1 cellular context compared by ENCODE assay signal in the genomic region with DNA sequence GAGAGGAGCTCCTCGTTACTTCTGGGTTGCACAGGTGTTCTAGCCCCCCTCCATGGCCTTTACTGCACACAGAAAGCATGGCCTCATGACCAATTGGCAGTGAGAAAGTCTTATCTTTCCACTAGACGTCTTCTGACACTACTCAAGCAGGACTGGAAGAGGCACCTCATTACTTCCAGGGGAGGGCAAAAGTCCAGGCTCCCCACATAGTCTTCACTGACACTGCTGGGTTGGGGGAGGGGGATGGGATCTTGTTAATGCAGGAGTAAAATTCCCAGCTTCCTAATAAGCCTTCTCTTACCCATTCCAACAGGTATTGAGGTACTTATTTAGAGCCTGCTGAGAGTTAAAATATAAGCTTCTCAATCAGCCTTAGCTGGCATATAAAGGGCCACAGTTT.
TF ChIP-seq lines count a peak whose summit lies in the region.

No MANE protein-coding gene starts in this region.

TF ChIP-seq in GM23338, 12 proteins besides CTCF, POLR2A, EP300 and RAD21:
- TF ChIP-seq, protein P1, sequence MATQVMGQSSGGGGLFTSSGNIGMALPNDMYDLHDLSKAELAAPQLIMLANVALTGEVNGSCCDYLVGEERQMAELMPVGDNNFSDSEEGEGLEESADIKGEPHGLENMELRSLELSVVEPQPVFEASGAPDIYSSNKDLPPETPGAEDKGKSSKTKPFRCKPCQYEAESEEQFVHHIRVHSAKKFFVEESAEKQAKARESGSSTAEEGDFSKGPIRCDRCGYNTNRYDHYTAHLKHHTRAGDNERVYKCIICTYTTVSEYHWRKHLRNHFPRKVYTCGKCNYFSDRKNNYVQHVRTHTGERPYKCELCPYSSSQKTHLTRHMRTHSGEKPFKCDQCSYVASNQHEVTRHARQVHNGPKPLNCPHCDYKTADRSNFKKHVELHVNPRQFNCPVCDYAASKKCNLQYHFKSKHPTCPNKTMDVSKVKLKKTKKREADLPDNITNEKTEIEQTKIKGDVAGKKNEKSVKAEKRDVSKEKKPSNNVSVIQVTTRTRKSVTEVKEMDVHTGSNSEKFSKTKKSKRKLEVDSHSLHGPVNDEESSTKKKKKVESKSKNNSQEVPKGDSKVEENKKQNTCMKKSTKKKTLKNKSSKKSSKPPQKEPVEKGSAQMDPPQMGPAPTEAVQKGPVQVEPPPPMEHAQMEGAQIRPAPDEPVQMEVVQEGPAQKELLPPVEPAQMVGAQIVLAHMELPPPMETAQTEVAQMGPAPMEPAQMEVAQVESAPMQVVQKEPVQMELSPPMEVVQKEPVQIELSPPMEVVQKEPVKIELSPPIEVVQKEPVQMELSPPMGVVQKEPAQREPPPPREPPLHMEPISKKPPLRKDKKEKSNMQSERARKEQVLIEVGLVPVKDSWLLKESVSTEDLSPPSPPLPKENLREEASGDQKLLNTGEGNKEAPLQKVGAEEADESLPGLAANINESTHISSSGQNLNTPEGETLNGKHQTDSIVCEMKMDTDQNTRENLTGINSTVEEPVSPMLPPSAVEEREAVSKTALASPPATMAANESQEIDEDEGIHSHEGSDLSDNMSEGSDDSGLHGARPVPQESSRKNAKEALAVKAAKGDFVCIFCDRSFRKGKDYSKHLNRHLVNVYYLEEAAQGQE (IDR thresholded peaks at IDR 0.05; ENCODE audit: unreplicated experiment): no peak
- TF ChIP-seq NANOG (IDR thresholded peaks at IDR 0.05; ENCODE audit: borderline replicate concordance) (no peak), POLR2AphosphoS5 (IDR thresholded peaks at IDR 0.05; ENCODE audit: low read depth) (no peak), CREB1 (CRISPR knock-in tag; IDR thresholded peaks at IDR 0.05; ENCODE audit: low read depth) (no peak), ZNF114 (CRISPR knock-in tag; IDR thresholded peaks at IDR 0.05) (no peak), ZNF331 (CRISPR knock-in tag; IDR thresholded peaks at IDR 0.05; ENCODE audit: low read depth) (no peak), EZH2 (IDR thresholded peaks at IDR 0.05; ENCODE audit: low read depth, unreplicated experiment) (no peak), JUNB (IDR thresholded peaks at IDR 0.05; ENCODE audit: unreplicated experiment) (no peak), STAT1 (IDR thresholded peaks at IDR 0.05; ENCODE audit: unreplicated experiment) (no peak), EZH2phosphoT487 (IDR thresholded peaks at IDR 0.05; ENCODE audit: unreplicated experiment) (no peak)
- TF ChIP-seq, protein P2, sequence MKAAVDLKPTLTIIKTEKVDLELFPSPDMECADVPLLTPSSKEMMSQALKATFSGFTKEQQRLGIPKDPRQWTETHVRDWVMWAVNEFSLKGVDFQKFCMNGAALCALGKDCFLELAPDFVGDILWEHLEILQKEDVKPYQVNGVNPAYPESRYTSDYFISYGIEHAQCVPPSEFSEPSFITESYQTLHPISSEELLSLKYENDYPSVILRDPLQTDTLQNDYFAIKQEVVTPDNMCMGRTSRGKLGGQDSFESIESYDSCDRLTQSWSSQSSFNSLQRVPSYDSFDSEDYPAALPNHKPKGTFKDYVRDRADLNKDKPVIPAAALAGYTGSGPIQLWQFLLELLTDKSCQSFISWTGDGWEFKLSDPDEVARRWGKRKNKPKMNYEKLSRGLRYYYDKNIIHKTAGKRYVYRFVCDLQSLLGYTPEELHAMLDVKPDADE (IDR thresholded peaks at IDR 0.05): no peak
- TF ChIP-seq, protein P3, sequence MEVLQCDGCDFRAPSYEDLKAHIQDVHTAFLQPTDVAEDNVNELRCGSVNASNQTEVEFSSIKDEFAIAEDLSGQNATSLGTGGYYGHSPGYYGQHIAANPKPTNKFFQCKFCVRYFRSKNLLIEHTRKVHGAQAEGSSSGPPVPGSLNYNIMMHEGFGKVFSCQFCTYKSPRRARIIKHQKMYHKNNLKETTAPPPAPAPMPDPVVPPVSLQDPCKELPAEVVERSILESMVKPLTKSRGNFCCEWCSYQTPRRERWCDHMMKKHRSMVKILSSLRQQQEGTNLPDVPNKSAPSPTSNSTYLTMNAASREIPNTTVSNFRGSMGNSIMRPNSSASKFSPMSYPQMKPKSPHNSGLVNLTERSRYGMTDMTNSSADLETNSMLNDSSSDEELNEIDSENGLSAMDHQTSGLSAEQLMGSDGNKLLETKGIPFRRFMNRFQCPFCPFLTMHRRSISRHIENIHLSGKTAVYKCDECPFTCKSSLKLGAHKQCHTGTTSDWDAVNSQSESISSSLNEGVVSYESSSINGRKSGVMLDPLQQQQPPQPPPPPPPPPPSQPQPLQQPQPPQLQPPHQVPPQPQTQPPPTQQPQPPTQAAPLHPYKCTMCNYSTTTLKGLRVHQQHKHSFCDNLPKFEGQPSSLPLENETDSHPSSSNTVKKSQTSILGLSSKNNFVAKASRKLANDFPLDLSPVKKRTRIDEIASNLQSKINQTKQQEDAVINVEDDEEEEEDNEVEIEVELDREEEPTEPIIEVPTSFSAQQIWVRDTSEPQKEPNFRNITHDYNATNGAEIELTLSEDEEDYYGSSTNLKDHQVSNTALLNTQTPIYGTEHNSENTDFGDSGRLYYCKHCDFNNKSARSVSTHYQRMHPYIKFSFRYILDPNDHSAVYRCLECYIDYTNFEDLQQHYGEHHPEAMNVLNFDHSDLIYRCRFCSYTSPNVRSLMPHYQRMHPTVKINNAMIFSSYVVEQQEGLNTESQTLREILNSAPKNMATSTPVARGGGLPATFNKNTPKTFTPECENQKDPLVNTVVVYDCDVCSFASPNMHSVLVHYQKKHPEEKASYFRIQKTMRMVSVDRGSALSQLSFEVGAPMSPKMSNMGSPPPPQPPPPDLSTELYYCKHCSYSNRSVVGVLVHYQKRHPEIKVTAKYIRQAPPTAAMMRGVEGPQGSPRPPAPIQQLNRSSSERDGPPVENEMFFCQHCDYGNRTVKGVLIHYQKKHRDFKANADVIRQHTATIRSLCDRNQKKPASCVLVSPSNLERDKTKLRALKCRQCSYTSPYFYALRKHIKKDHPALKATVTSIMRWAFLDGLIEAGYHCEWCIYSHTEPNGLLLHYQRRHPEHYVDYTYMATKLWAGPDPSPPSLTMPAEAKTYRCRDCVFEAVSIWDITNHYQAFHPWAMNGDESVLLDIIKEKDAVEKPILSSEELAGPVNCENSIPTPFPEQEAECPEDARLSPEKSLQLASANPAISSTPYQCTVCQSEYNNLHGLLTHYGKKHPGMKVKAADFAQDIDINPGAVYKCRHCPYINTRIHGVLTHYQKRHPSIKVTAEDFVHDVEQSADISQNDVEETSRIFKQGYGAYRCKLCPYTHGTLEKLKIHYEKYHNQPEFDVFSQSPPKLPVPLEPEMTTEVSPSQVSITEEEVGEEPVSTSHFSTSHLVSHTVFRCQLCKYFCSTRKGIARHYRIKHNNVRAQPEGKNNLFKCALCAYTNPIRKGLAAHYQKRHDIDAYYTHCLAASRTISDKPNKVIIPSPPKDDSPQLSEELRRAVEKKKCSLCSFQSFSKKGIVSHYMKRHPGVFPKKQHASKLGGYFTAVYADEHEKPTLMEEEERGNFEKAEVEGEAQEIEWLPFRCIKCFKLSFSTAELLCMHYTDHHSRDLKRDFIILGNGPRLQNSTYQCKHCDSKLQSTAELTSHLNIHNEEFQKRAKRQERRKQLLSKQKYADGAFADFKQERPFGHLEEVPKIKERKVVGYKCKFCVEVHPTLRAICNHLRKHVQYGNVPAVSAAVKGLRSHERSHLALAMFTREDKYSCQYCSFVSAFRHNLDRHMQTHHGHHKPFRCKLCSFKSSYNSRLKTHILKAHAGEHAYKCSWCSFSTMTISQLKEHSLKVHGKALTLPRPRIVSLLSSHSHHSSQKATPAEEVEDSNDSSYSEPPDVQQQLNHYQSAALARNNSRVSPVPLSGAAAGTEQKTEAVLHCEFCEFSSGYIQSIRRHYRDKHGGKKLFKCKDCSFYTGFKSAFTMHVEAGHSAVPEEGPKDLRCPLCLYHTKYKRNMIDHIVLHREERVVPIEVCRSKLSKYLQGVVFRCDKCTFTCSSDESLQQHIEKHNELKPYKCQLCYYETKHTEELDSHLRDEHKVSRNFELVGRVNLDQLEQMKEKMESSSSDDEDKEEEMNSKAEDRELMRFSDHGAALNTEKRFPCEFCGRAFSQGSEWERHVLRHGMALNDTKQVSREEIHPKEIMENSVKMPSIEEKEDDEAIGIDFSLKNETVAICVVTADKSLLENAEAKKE (CRISPR knock-in tag; IDR thresholded peaks at IDR 0.05): no peak
